8 cellular contexts compared by ENCODE assay signal in the genomic region with DNA sequence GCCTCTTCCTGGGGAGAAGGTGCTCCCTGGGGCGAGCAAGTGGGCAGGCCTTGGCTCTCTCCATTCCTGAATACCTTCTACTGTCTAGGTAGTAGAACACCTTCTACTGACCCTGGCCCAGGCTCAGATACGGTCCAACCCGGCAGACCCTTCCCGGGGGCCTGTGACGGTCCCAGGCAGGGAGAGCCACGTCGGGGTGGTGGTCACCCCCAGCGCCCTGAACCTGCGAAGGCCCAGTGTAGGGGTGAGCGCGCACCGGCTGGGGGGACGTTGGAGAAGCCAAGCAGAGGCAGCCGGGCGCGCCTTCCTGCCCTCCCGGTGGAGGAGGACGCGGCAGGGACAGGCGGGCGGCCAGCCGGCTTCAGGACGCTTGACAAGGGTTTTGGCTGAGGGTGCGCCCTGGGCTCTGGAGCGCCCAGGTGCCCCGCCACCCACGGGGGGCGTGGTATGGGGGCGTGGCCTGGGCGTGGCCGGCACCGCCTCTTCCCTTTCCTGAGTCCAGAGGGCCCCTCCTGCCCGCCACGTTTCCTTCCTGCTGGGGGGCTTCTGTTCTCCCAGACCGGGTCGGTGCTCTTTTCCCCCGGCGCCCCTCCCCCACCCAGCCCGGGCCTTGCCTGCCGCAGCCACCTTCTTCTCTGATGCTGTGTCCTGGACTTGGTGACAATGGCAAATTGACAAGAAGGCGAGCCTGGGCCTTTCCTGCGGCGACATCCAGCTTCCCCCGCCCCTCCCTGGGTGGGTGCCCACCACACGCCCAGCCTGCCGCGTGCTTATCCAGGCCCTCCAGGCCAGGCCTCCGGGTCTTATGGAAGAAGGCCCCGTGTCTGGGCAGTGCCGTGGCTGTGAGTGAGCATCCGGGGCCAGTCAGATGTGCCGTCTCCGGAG. TPM values are rescaled to one million over a fixed set of nuclear protein-coding genes. Genes with fewer than 3 reads are reported as not detected.
A peak's percentile ranks its signal among the peaks of the same experiment; 100 is the strongest.
DNase-seq lines count a peak whose midpoint lies in the region; ATAC-seq and TF ChIP-seq lines count a peak whose summit lies in the region.

No MANE protein-coding gene starts in this region.

- TF ChIP-seq RAD21 in liver (IDR thresholded peaks at IDR 0.05), result peak in 1 of 2 donors; percentile 31

- WGBS in liver, result 11% methylated on average over 53 of the region's 53 CpGs

- H3K9me3 ChIP-seq in liver (ENCODE audit: control insufficient read depth in 4 of 4, low read length in 3 of 4) (no peaks in the 10 kb centered on the region), MG63 (no peaks in the 10 kb centered on the region)

- H3K4me1 ChIP-seq in liver (ENCODE audit: control insufficient read depth in 4 of 4, insufficient read depth in 4 of 4, low read length in 3 of 4), result peaks cover 7 to 35% (median 24%) of the 10 kb centered on the region in 4 donors

- peak overlapping the region in 1 of 2 donors; percentile 1 for H3K9ac ChIP-seq in liver (ENCODE audit: low read depth in 1 of 2, low read length in 2 of 2)

- H3K4me3 ChIP-seq in liver (ENCODE audit: low read depth in 1 of 3, low read length in 3 of 3) (peak overlapping the region; percentile 61 to 72 (median 62)), MG63 (no peak overlapping the region)

- no peak for TF ChIP-seq CTCF in liver (IDR thresholded peaks at IDR 0.05; ENCODE audit: low read depth, low read length, missing input control)

- peak; percentile 77 for DNase-seq in CMK (ENCODE audit: low read depth)
- peak; percentile 57 to 66 (median 64) for DNase-seq in T-helper 2 cell
- DNase-seq in astrocyte of the hippocampus (ENCODE audit: low read depth, low spot score), result peak; percentile 29
- DNase-seq in stimulated activated CD8-positive, alpha-beta memory T cell treated with anti-CD3 and anti-CD28 coated beads, Interleukin-15, amount 100 ng/mL, for 4 hours (ENCODE audit: low read depth in 2 of 2), result peak; percentile 42 to 57
- no peak for DNase-seq in MG63
- no peak for DNase-seq in SK-N-DZ (ENCODE audit: low spot score)

- peak overlapping the region; percentile 71 to 86 for H3K27ac ChIP-seq in liver (ENCODE audit: low read depth in 1 of 2, low read length in 2 of 2)

- peak; percentile 65 for ATAC-seq in HG02588 (IDR thresholded peaks at IDR 0.05; ENCODE audit: unreplicated experiment)

- no peaks in the 10 kb centered on the region for H3K36me3 ChIP-seq in liver (ENCODE audit: control insufficient read depth in 4 of 4, insufficient read depth in 3 of 4, low read depth in 1 of 4, low read length in 3 of 4)
- no peaks in the 10 kb centered on the region for H3K36me3 ChIP-seq in MG63

- H3K27me3 ChIP-seq in liver (ENCODE audit: control insufficient read depth in 4 of 4, insufficient read depth in 4 of 4, low read length in 3 of 4) (no peaks in the 10 kb centered on the region), MG63 (no peaks in the 10 kb centered on the region)

TF ChIP-seq in liver, 16 proteins besides CTCF, POLR2A, EP300 and RAD21:
- TF ChIP-seq RXRA (IDR thresholded peaks at IDR 0.05), result peak in 1 of 2 donors; percentile 22
- no peak for TF ChIP-seq FOXA2 (IDR thresholded peaks at IDR 0.05)
- TF ChIP-seq JUND (IDR thresholded peaks at IDR 0.05), result no peak
- TF ChIP-seq, protein P1, sequence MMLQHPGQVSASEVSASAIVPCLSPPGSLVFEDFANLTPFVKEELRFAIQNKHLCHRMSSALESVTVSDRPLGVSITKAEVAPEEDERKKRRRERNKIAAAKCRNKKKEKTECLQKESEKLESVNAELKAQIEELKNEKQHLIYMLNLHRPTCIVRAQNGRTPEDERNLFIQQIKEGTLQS (IDR thresholded peaks at IDR 0.05), result no peak
- TF ChIP-seq FOXA1 (IDR thresholded peaks at IDR 0.05), result no peak
- TF ChIP-seq HNF4G (IDR thresholded peaks at IDR 0.05), result no peak
- TF ChIP-seq GABPA (IDR thresholded peaks at IDR 0.05 in 1 of 2, conservative IDR thresholded peaks at IDR 0.05 in 1 of 2), result peak in 1 of 2 donors; percentile 68
- TF ChIP-seq, protein P2, sequence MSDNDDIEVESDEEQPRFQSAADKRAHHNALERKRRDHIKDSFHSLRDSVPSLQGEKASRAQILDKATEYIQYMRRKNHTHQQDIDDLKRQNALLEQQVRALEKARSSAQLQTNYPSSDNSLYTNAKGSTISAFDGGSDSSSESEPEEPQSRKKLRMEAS (IDR thresholded peaks at IDR 0.05), result no peak
- TF ChIP-seq, protein P3, sequence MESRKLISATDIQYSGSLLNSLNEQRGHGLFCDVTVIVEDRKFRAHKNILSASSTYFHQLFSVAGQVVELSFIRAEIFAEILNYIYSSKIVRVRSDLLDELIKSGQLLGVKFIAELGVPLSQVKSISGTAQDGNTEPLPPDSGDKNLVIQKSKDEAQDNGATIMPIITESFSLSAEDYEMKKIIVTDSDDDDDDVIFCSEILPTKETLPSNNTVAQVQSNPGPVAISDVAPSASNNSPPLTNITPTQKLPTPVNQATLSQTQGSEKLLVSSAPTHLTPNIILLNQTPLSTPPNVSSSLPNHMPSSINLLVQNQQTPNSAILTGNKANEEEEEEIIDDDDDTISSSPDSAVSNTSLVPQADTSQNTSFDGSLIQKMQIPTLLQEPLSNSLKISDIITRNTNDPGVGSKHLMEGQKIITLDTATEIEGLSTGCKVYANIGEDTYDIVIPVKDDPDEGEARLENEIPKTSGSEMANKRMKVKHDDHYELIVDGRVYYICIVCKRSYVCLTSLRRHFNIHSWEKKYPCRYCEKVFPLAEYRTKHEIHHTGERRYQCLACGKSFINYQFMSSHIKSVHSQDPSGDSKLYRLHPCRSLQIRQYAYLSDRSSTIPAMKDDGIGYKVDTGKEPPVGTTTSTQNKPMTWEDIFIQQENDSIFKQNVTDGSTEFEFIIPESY (IDR thresholded peaks at IDR 0.05), result no peak
- TF ChIP-seq NR2F2 (IDR thresholded peaks at IDR 0.05), result no peak
- TF ChIP-seq TAF1 (conservative IDR thresholded peaks at IDR 0.05), result no peak
- TF ChIP-seq EGR1 (IDR thresholded peaks at IDR 0.05; ENCODE audit: low read depth in 2 of 2), result peak in 1 of 2 donors; percentile 73
- peak; percentile 36 for TF ChIP-seq SP1 (IDR thresholded peaks at IDR 0.05)
- TF ChIP-seq, protein P4, sequence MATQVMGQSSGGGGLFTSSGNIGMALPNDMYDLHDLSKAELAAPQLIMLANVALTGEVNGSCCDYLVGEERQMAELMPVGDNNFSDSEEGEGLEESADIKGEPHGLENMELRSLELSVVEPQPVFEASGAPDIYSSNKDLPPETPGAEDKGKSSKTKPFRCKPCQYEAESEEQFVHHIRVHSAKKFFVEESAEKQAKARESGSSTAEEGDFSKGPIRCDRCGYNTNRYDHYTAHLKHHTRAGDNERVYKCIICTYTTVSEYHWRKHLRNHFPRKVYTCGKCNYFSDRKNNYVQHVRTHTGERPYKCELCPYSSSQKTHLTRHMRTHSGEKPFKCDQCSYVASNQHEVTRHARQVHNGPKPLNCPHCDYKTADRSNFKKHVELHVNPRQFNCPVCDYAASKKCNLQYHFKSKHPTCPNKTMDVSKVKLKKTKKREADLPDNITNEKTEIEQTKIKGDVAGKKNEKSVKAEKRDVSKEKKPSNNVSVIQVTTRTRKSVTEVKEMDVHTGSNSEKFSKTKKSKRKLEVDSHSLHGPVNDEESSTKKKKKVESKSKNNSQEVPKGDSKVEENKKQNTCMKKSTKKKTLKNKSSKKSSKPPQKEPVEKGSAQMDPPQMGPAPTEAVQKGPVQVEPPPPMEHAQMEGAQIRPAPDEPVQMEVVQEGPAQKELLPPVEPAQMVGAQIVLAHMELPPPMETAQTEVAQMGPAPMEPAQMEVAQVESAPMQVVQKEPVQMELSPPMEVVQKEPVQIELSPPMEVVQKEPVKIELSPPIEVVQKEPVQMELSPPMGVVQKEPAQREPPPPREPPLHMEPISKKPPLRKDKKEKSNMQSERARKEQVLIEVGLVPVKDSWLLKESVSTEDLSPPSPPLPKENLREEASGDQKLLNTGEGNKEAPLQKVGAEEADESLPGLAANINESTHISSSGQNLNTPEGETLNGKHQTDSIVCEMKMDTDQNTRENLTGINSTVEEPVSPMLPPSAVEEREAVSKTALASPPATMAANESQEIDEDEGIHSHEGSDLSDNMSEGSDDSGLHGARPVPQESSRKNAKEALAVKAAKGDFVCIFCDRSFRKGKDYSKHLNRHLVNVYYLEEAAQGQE (IDR thresholded peaks at IDR 0.05), result peak; percentile 42
- TF ChIP-seq HNF4A (conservative IDR thresholded peaks at IDR 0.05), result no peak
- no peak for TF ChIP-seq YY1 (IDR thresholded peaks at IDR 0.05)
TF ChIP-seq in liver: peak in this region for 5.

RNA-seq across cellular contexts. Expression of a gene that starts 24.5 kb away (rescaled TPM):
- total RNA-seq in liver, result 10 to 100 TPM in 1 of 2 donors, 1 to 10 TPM in 1; 3.2 to 15.1 TPM
- polyA plus RNA-seq in liver, result 1 to 10 TPM; 4.1 to 6.1 TPM
- total RNA-seq in MG63 (2014; rRNA removed; shearing (Covaris generic); ENCODE audit: low replicate concordance), result 2.4 and 5.6 TPM in 2 replicates
- polyA plus RNA-seq in SK-N-DZ (2014; cell fraction: cytosol; rRNA removed), result 2.1 and 8.1 TPM in 2 replicates
- 5.5 and 10.0 TPM in 2 replicates for polyA plus RNA-seq in SK-N-DZ (2014; cell fraction: nucleus; rRNA removed)

RNA-seq across cellular contexts. Expression of a gene that starts 56.4 kb away (rescaled TPM):
- total RNA-seq in liver, result 1 to 10 TPM in 1 of 2 donors, under 1 TPM in 1; 0.56 to 1.0 TPM
- under 1 TPM; 0.12 to 0.36 TPM for polyA plus RNA-seq in liver
- not detected in 2 replicates for total RNA-seq in MG63 (2014; rRNA removed; shearing (Covaris generic); ENCODE audit: low replicate concordance)
- polyA plus RNA-seq in SK-N-DZ (2014; cell fraction: cytosol; rRNA removed), result not detected in 2 replicates
- not detected in 2 replicates for polyA plus RNA-seq in SK-N-DZ (2014; cell fraction: nucleus; rRNA removed)

Comparison
In these comparisons a context has a peak if more than half of its experiments do, and no peak if none do; other contexts are left out.
1. DNase-seq: peak in CMK (single experiment), T-helper 2 cell (5 of 5), astrocyte of the hippocampus (single experiment) and stimulated activated CD8-positive, alpha-beta memory T cell treated with anti-CD3 and anti-CD28 coated beads, Interleukin-15, amount 100 ng/mL, for 4 hours (2 of 2); none in MG63 (single experiment) and SK-N-DZ (single experiment).